In the genomic region with DNA sequence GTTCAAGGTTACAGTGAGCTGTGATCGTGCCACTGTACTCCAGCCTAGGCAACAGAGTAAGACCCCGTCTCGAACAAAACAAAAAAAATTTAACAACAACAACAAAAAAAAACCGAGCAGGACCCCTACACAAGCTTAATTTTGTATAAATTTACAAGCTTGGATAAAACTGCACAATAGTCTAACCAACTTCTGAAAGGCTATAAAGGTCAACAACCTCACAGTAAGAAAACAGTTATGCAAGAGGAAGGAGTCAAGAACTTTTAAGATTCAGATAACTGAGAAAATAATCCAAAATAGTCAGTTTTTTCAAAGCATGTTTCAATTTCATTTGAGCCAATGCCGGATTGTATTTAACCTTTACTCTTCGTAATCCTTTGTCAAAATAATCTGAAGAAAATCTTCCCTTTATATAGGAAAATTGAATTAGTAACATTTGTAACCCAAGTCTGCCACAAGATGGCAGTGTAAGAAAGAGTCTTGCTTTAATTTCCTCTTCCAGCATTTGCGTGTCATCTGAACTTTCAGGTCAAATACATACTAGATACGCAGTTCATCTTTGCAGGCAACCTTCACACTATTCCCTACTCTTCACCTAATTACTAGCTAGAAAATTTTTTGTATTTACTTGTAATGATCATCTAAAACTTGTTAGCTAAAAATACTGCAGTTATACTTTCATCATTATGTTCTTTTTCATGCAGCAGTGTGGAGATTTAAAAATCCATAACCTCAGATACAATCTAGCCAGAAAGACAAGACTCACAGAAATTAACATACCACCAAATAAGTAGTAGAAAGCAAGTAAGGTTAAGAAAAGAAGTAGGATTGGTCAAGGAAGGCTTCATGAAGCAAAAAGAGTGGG, we compare ENCODE assay signal across 8 cellular contexts. TPM values are rescaled to one million over a fixed set of nuclear protein-coding genes. Genes with fewer than 3 reads are reported as not detected.
DNase-seq lines count a peak whose midpoint lies in the region; ATAC-seq and TF ChIP-seq lines count a peak whose summit lies in the region.

No MANE protein-coding gene starts in this region.

- POLR2A ChIA-PET in RWPE1 (lab: Yijun Ruan, JAX; ENCODE audit: low non-redundant PET) = no interaction called here

- H4K20me1 ChIP-seq in BLaER1 treated with 17β-estradiol and CSF1 and Interleukin-3, amounts not matched to agents 10 nM and 100 nM = peaks cover 0 to 89% (median 62%) of the 10 kb centered on the region in 11 experiments; a peak in 17 of 22 replicates
- peaks cover 42% of the 10 kb centered on the region for H4K20me1 ChIP-seq in Loucy (ENCODE audit: insufficient read depth, low read length, poor library complexity, severe bottlenecking)

- peak overlapping the region in 8 of 11 experiments; percentile 10 to 30 (median 15); a peak in 10 of 22 replicates for H3K4me2 ChIP-seq in BLaER1 treated with 17β-estradiol and CSF1 and Interleukin-3, amounts not matched to agents 10 nM and 100 nM
- H3K4me2 ChIP-seq in Loucy (ENCODE audit: low read depth, low read length, poor library complexity, severe bottlenecking) = peak overlapping the region; percentile 88

- peaks cover 36 to 87% (median 74%) of the 10 kb centered on the region in 11 experiments for H3K36me3 ChIP-seq in BLaER1 treated with 17β-estradiol and CSF1 and Interleukin-3, amounts not matched to agents 10 nM and 100 nM
- H3K36me3 ChIP-seq in Loucy (ENCODE audit: insufficient read depth, low read length) = peaks cover 27% of the 10 kb centered on the region
- H3K36me3 ChIP-seq in liver (ENCODE audit: control insufficient read depth in 4 of 4, insufficient read depth in 3 of 4, low read depth in 1 of 4, low read length in 3 of 4) = peaks cover 5 to 32% (median 24%) of the 10 kb centered on the region in 4 donors
- H3K36me3 ChIP-seq in transverse colon = peaks cover 0 to 27% (median 0%) of the 10 kb centered on the region in 4 donors

- ATAC-seq in GM18511 (IDR thresholded peaks at IDR 0.05; ENCODE audit: unreplicated experiment) (peak; percentile 75), HG02884 (IDR thresholded peaks at IDR 0.05; ENCODE audit: unreplicated experiment) (no peak)

- TF ChIP-seq RAD21 in liver (IDR thresholded peaks at IDR 0.05) = peak; percentile 90 to 95

- no peak for TF ChIP-seq POLR2A in transverse colon (IDR thresholded peaks at IDR 0.05)

- no peak overlapping the region for H3K4me3 ChIP-seq in BLaER1 treated with 17β-estradiol and CSF1 and Interleukin-3, amounts not matched to agents 10 nM and 100 nM
- peak overlapping the region; percentile 27 for H3K4me3 ChIP-seq in Loucy (ENCODE audit: low read length, poor library complexity, severe bottlenecking)
- H3K4me3 ChIP-seq in choroid plexus epithelial cell (ENCODE audit: low read depth, low read length) = no peak overlapping the region
- no peak overlapping the region for H3K4me3 ChIP-seq in liver (ENCODE audit: low read depth in 1 of 3, low read length in 3 of 3)
- H3K4me3 ChIP-seq in transverse colon = no peak overlapping the region

- peak overlapping the region in 4 of 11 experiments; percentile 3 to 13 (median 8); a peak in 2 of 22 replicates for H3K9ac ChIP-seq in BLaER1 treated with 17β-estradiol and CSF1 and Interleukin-3, amounts not matched to agents 10 nM and 100 nM
- H3K9ac ChIP-seq in Loucy (ENCODE audit: low read depth, low read length, poor library complexity, severe bottlenecking) (peak overlapping the region; percentile 25), liver (ENCODE audit: low read depth in 1 of 2, low read length in 2 of 2) (no peak overlapping the region)

- H3K79me2 ChIP-seq in Loucy (ENCODE audit: insufficient read depth, low read length) = peaks cover 72% of the 10 kb centered on the region

- TF ChIP-seq EP300 in transverse colon (IDR thresholded peaks at IDR 0.05; ENCODE audit: low read depth) = no peak

- peaks cover 24 to 48% (median 32%) of the 10 kb centered on the region in 10 experiments for H3K4me1 ChIP-seq in BLaER1 treated with 17β-estradiol and CSF1 and Interleukin-3, amounts not matched to agents 10 nM and 100 nM
- peaks cover 35% of the 10 kb centered on the region for H3K4me1 ChIP-seq in Loucy (ENCODE audit: insufficient read depth, low read length, poor library complexity, severe bottlenecking)
- H3K4me1 ChIP-seq in liver (ENCODE audit: control insufficient read depth in 4 of 4, insufficient read depth in 4 of 4, low read length in 3 of 4) = peaks cover 7 to 46% (median 44%) of the 10 kb centered on the region in 4 donors
- H3K4me1 ChIP-seq in transverse colon = peaks cover 3 to 26% (median 4%) of the 10 kb centered on the region in 4 donors

- H3K27ac ChIP-seq in BLaER1 treated with 17β-estradiol and CSF1 and Interleukin-3, amounts not matched to agents 10 nM and 100 nM = no peak overlapping the region
- no peak overlapping the region for H3K27ac ChIP-seq in RWPE1
- H3K27ac ChIP-seq in liver (ENCODE audit: low read depth in 1 of 2, low read length in 2 of 2) = no peak overlapping the region
- peak overlapping the region in 3 of 4 donors; percentile 24 to 60 (median 58) for H3K27ac ChIP-seq in transverse colon

- WGBS in liver = 24% methylated on average over 8 of the region's 8 CpGs
- 43 to 45% methylated on average over 8 of the region's 8 CpGs for WGBS in transverse colon (ENCODE audit: low coverage in 1 of 2), 2 donors

- no peak overlapping the region for H2AFZ ChIP-seq in Loucy (ENCODE audit: low read length)

- intact Hi-C loops in transverse colon (cut with DNase I; ENCODE audit: low total_unique reads) = no loop called here

- H3K9me2 ChIP-seq in Loucy (replicated peaks; ENCODE audit: low read depth, low read length) = no peaks in the 10 kb centered on the region

- H3K27me3 ChIP-seq in BLaER1 treated with 17β-estradiol and CSF1 and Interleukin-3, amounts not matched to agents 10 nM and 100 nM = no peaks in the 10 kb centered on the region
- H3K27me3 ChIP-seq in Loucy (ENCODE audit: insufficient read depth, low read length, poor library complexity, severe bottlenecking) (no peaks in the 10 kb centered on the region), liver (ENCODE audit: control insufficient read depth in 4 of 4, insufficient read depth in 4 of 4, low read length in 3 of 4) (no peaks in the 10 kb centered on the region), transverse colon (no peaks in the 10 kb centered on the region)

- H3K9me3 ChIP-seq in BLaER1 treated with 17β-estradiol and CSF1 and Interleukin-3, amounts not matched to agents 10 nM and 100 nM (replicated peaks in 1 of 11) = no peaks in the 10 kb centered on the region
- H3K9me3 ChIP-seq in Loucy (ENCODE audit: insufficient read depth, low read depth, low read length) = no peaks in the 10 kb centered on the region
- no peaks in the 10 kb centered on the region for H3K9me3 ChIP-seq in liver (ENCODE audit: control insufficient read depth in 4 of 4, low read length in 3 of 4)
- H3K9me3 ChIP-seq in transverse colon = no peaks in the 10 kb centered on the region

- in situ Hi-C loops in transverse colon (cut with MboI; ENCODE audit: low pct_ligation_motif_present in 1 of 4, low pct_unique_long_range_greater_than_20kb in 1 of 4, low sequenced_read_pairs in 3 of 4) = loop anchor here in 3 of 4 donors (10.0 to 25.0 kb wide), 4 partner anchors 135 to 360 kb away; a partner anchor contains a TSS

- CTCF ChIA-PET in RWPE1 (lab: Yijun Ruan, JAX) = interaction anchor here (0.6 to 3.0 kb wide), 7 partner anchors 9 to 1093 kb away, joined by 3 to 15 read pairs (median 3); a partner anchor contains a TSS

- DNase-seq in RWPE1 (ENCODE audit: low spot score) (peak; percentile 47), choroid plexus epithelial cell (ENCODE audit: low read depth) (peak; percentile 82), transverse colon (no peak)

- peak; percentile 86 for TF ChIP-seq CTCF in Loucy (conservative IDR thresholded peaks at IDR 0.05; ENCODE audit: low read length)
- TF ChIP-seq CTCF in RWPE1 (conservative IDR thresholded peaks at IDR 0.05; ENCODE audit: low read depth) = peak; percentile 72
- TF ChIP-seq CTCF in choroid plexus epithelial cell (conservative IDR thresholded peaks at IDR 0.05; ENCODE audit: low read depth, low read length) = peak; percentile 61
- TF ChIP-seq CTCF in liver (IDR thresholded peaks at IDR 0.05; ENCODE audit: low read depth, low read length, missing input control) = peak; percentile 73
- peak; percentile 71 to 80 (median 77) for TF ChIP-seq CTCF in transverse colon (IDR thresholded peaks at IDR 0.05)

- H3F3A ChIP-seq in Loucy (ENCODE audit: low read depth) = peaks cover 15% of the 10 kb centered on the region; the same call in 1 of the 2 replicates

TF ChIP-seq in liver, 16 proteins besides CTCF, POLR2A, EP300 and RAD21 (continues in another document):
- no peak for TF ChIP-seq HNF4G (IDR thresholded peaks at IDR 0.05)
- no peak for TF ChIP-seq GABPA (IDR thresholded peaks at IDR 0.05 in 1 of 2, conservative IDR thresholded peaks at IDR 0.05 in 1 of 2)
- TF ChIP-seq, protein P1, sequence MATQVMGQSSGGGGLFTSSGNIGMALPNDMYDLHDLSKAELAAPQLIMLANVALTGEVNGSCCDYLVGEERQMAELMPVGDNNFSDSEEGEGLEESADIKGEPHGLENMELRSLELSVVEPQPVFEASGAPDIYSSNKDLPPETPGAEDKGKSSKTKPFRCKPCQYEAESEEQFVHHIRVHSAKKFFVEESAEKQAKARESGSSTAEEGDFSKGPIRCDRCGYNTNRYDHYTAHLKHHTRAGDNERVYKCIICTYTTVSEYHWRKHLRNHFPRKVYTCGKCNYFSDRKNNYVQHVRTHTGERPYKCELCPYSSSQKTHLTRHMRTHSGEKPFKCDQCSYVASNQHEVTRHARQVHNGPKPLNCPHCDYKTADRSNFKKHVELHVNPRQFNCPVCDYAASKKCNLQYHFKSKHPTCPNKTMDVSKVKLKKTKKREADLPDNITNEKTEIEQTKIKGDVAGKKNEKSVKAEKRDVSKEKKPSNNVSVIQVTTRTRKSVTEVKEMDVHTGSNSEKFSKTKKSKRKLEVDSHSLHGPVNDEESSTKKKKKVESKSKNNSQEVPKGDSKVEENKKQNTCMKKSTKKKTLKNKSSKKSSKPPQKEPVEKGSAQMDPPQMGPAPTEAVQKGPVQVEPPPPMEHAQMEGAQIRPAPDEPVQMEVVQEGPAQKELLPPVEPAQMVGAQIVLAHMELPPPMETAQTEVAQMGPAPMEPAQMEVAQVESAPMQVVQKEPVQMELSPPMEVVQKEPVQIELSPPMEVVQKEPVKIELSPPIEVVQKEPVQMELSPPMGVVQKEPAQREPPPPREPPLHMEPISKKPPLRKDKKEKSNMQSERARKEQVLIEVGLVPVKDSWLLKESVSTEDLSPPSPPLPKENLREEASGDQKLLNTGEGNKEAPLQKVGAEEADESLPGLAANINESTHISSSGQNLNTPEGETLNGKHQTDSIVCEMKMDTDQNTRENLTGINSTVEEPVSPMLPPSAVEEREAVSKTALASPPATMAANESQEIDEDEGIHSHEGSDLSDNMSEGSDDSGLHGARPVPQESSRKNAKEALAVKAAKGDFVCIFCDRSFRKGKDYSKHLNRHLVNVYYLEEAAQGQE (IDR thresholded peaks at IDR 0.05) = no peak
- TF ChIP-seq JUND (IDR thresholded peaks at IDR 0.05) = peak; percentile 15 to 19

RNA-seq across cellular contexts. Expression of a gene that starts 5.8 kb away (rescaled TPM):
- total RNA-seq in liver (10 to 100 TPM; 14.5 to 31.0 TPM), transverse colon (10 to 100 TPM; 11.9 to 38.3 (median 23.9) TPM)
- polyA plus RNA-seq in liver = 10 to 100 TPM; 14.9 to 16.5 TPM

RNA-seq across cellular contexts. Expression of a gene that starts 16.2 kb away (rescaled TPM):
- total RNA-seq in liver = 1 to 10 TPM; 7.1 to 7.2 TPM
- polyA plus RNA-seq in liver = 10 to 100 TPM in 1 of 2 donors, 1 to 10 TPM in 1; 5.6 to 13.3 TPM
- total RNA-seq in transverse colon = 10 to 100 TPM in 2 of 4 donors, 1 to 10 TPM in 2; 4.4 to 96.5 (median 9.1) TPM

RNA-seq across cellular contexts. Expression of a gene that starts 21.5 kb away (rescaled TPM):
- total RNA-seq in liver (1 to 10 TPM; 5.2 to 8.3 TPM), transverse colon (10 to 100 TPM in 2 of 4 donors, 1 to 10 TPM in 2; 5.6 to 14.9 (median 9.7) TPM)
- polyA plus RNA-seq in liver = 1 to 10 TPM; 2.5 to 3.3 TPM

Comparison
In these comparisons a context has a peak if more than half of its experiments do, and no peak if none do; other contexts are left out.
1. H3K27ac ChIP-seq: peak in transverse colon (3 of 4); none in BLaER1 treated with 17β-estradiol and CSF1 and Interleukin-3, amounts not matched to agents 10 nM and 100 nM (0 of 11), RWPE1 (single experiment) and liver (0 of 2).
2. Peak in every context shown above with its lines, with median percentiles within 50 percentile points of each other: CTCF ChIP-seq.